15 cellular contexts compared by ENCODE assay signal in genomic region chr5:169181785-169182184, GRCh38.
DNase-seq lines count a peak whose midpoint lies in the region; ATAC-seq and TF ChIP-seq lines count a peak whose summit lies in the region.
"Had no signal": no experiment of that assay in that cellular context is flagged by ENCODE, and none has a peak within 500 bp of the region (broad histone marks: within the 10 kb centered on the region; RNA-seq: fewer than 3 reads in every experiment).

No MANE protein-coding gene starts in this region.

- no TSS peak for BruUV-seq in PC-3 (replicated peaks; lab: Mats Ljungman, UMichigan)

- H3K79me2 ChIP-seq in PC-3 (ENCODE audit: low read length), result no peaks in the 10 kb centered on the region

- peak overlapping the region; percentile 87 for H3K27ac Mint-ChIP-seq in chondrocyte (ENCODE audit: unreplicated experiment)

- no peak overlapping the region for H3K4me2 ChIP-seq in PC-3 (ENCODE audit: low read length)
- H3K4me2 ChIP-seq: BLaER1, PC-9 had no signal

- no peak overlapping the region for H3K27ac ChIP-seq in PC-3 (ENCODE audit: low read length)
- H3K27ac ChIP-seq: BLaER1, PC-9 had no signal

- H3K4me3 ChIP-seq in PC-3 (ENCODE audit: low read length), result no peak overlapping the region
- H3K4me3 ChIP-seq: BLaER1, PC-9 had no signal

- intact Hi-C loops in PC-3 (cut with micrococcal nuclease), result no loop called here

- H3K4me3 Mint-ChIP-seq in chondrocyte (ENCODE audit: unreplicated experiment), result no peak overlapping the region
- H3K4me3 Mint-ChIP-seq: CD8-positive, alpha-beta memory T cell had no signal

- TF ChIP-seq CTCF in PC-3 (conservative IDR thresholded peaks at IDR 0.05; ENCODE audit: low read depth, low read length) (no peak), chondrocyte (IDR thresholded peaks at IDR 0.05) (no peak)

- H2AFZ ChIP-seq in PC-3 (ENCODE audit: low read length), result no peak overlapping the region
- H2AFZ ChIP-seq: PC-9 had no signal

- no peaks in the 10 kb centered on the region for H3K9me3 Mint-ChIP-seq in chondrocyte (ENCODE audit: low read depth)
- H3K9me3 Mint-ChIP-seq: CD8-positive, alpha-beta memory T cell had no signal

- peaks cover 49% of the 10 kb centered on the region for H3K4me1 Mint-ChIP-seq in chondrocyte (ENCODE audit: low read depth)
- H3K4me1 Mint-ChIP-seq: CD8-positive, alpha-beta memory T cell had no signal

- no peaks in the 10 kb centered on the region for H3K9me3 ChIP-seq in PC-3 (ENCODE audit: low read length)
- H3K9me3 ChIP-seq: BLaER1 had no signal

- no peaks in the 10 kb centered on the region for H3K27me3 Mint-ChIP-seq in chondrocyte (ENCODE audit: low read depth)
- H3K27me3 Mint-ChIP-seq: CD8-positive, alpha-beta memory T cell had no signal

- no peaks in the 10 kb centered on the region for H3K36me3 ChIP-seq in PC-3 (ENCODE audit: low read depth, low read length)
- H3K36me3 ChIP-seq: BLaER1 had no signal

- H3K27me3 ChIP-seq in PC-3 (ENCODE audit: low read length), result peaks cover 16% of the 10 kb centered on the region; the same call in 1 of the 2 replicates
- H3K27me3 ChIP-seq: BLaER1 had no signal

- no peaks in the 10 kb centered on the region for H3F3A ChIP-seq in PC-3 (ENCODE audit: low read length, unreplicated experiment)

- H3K9ac ChIP-seq in PC-3 (ENCODE audit: low read length), result no peak overlapping the region
- H3K9ac ChIP-seq: BLaER1 had no signal

- CTCF ChIA-PET in PC-3 (lab: Charles Lee), result no interaction called here

- H4K20me1 ChIP-seq in PC-3 (ENCODE audit: low read length), result no peaks in the 10 kb centered on the region
- H4K20me1 ChIP-seq: BLaER1 had no signal

- H3K36me3 Mint-ChIP-seq in chondrocyte (ENCODE audit: low read depth), result no peaks in the 10 kb centered on the region
- H3K36me3 Mint-ChIP-seq: CD8-positive, alpha-beta memory T cell had no signal

- ATAC-seq in PC-3 (no peak), GM21526 (IDR thresholded peaks at IDR 0.05; ENCODE audit: low FRiP score, unreplicated experiment) (no peak), GM21619 (IDR thresholded peaks at IDR 0.05; ENCODE audit: unreplicated experiment) (no peak), HG02970 (IDR thresholded peaks at IDR 0.05; ENCODE audit: low FRiP score, unreplicated experiment) (no peak)

- POLR2A ChIA-PET in PC-3 (lab: Charles Lee; ENCODE audit: unreplicated experiment), result no interaction called here

- no peaks in the 10 kb centered on the region for H3K9me2 ChIP-seq in PC-3 (replicated peaks; ENCODE audit: low read length)

- DNase-seq in EH (ENCODE audit: low read depth) (peak; percentile 53), PC-3 (peak; percentile 38), chondrocyte (ENCODE audit: low spot score) (no peak), kidney tubule cell (ENCODE audit: low spot score) (peak; percentile 10), DMS153 treated with DMSO at 0.1 percent for 48 hours (lab: John Stamatoyannopoulos, UW; ENCODE audit: unreplicated experiment) (no peak)
- DNase-seq: CD8-positive, alpha-beta memory T cell; KBM-7; NCI-H1048; NCI-H2107; PC-9; Right ventricle myocardium superior had no signal

- H3K4me1 ChIP-seq in PC-3 (ENCODE audit: insufficient read depth, low read length), result no peaks in the 10 kb centered on the region
- H3K4me1 ChIP-seq: BLaER1 had no signal

Comparison
In these comparisons a context has a peak if more than half of its experiments do, and no peak if none do; other contexts are left out.
1. DNase-seq: peak in EH (single experiment), PC-3 (single experiment) and kidney tubule cell (single experiment); none in chondrocyte (single experiment) and DMS153 treated with DMSO at 0.1 percent for 48 hours (single experiment).